11 cellular contexts compared by ENCODE assay signal in genomic region chr12:89135976-89136634, GRCh38.
A peak's percentile ranks its signal among the peaks of the same experiment; 100 is the strongest.
DNase-seq lines count a peak whose midpoint lies in the region; ATAC-seq and TF ChIP-seq lines count a peak whose summit lies in the region.
"Had no signal": no experiment of that assay in that cellular context is flagged by ENCODE, and none has a peak within 500 bp of the region (broad histone marks: within the 10 kb centered on the region; RNA-seq: fewer than 3 reads in every experiment).

No MANE protein-coding gene starts in this region.

- peak; percentile 43 for ATAC-seq in GM18909 (IDR thresholded peaks at IDR 0.05; ENCODE audit: poor library complexity, unreplicated experiment)

- no peak overlapping the region for H3K4me3 ChIP-seq in epithelial cell of esophagus (ENCODE audit: low read length)

- TF ChIP-seq CTCF in epithelial cell of esophagus (IDR thresholded peaks at IDR 0.05; ENCODE audit: insufficient read depth, low read depth, low read length, missing control alignments): no peak

- DNase-seq in A172 (ENCODE audit: low spot score): peak; percentile 68
- DNase-seq in NOMO-1 treated with dmso at 0.1 percent for 144 hours (lab: John Stamatoyannopoulos, UW; ENCODE audit: unreplicated experiment): peak; percentile 46
- DNase-seq in epithelial cell of esophagus (ENCODE audit: low read depth): peak; percentile 82
- no peak for DNase-seq in amygdala (lab: John Stamatoyannopoulos, UW)
- no peak for DNase-seq in stimulated activated CD8-positive, alpha-beta memory T cell treated with anti-CD3 and anti-CD28 coated beads, Interleukin-4, amount 100 ng/mL, for 48 hours
- DNase-seq in activated effector memory CD4-positive, alpha-beta T cell treated with Interleukin-2 at 50 U/mL for 16 hours: no peak
- no peak for DNase-seq in RPMI8226
- DNase-seq: activated CD8-positive, alpha-beta memory T cell treated with anti-CD3 and anti-CD28 coated beads for 24 hours; CD4-positive, alpha-beta memory T cell; NCI-H146 had no signal

Comparison
In these comparisons a context has a peak if more than half of its experiments do, and no peak if none do; other contexts are left out.
1. DNase-seq: peak in A172 (single experiment), NOMO-1 treated with dmso at 0.1 percent for 144 hours (single experiment) and epithelial cell of esophagus (single experiment); none in amygdala (0 of 56), stimulated activated CD8-positive, alpha-beta memory T cell treated with anti-CD3 and anti-CD28 coated beads, Interleukin-4, amount 100 ng/mL, for 48 hours (single experiment), activated effector memory CD4-positive, alpha-beta T cell treated with Interleukin-2 at 50 U/mL for 16 hours (single experiment) and RPMI8226 (single experiment).